Comparison of ENCODE assay signal across 10 cellular contexts in genomic region chr12:57491393-57492280, GRCh38. TPM values are rescaled to one million over a fixed set of nuclear protein-coding genes. Genes with fewer than 3 reads are reported as not detected.
A peak's percentile ranks its signal among the peaks of the same experiment; 100 is the strongest.
DNase-seq lines count a peak whose midpoint lies in the region; ATAC-seq and TF ChIP-seq lines count a peak whose summit lies in the region.
"Had no signal": no experiment of that assay in that cellular context is flagged by ENCODE, and none has a peak within 500 bp of the region (broad histone marks: within the 10 kb centered on the region; RNA-seq: fewer than 3 reads in every experiment).

No MANE protein-coding gene starts in this region.

- no peak for TF ChIP-seq POLR2A in body of pancreas (IDR thresholded peaks at IDR 0.05)

- 81 to 83% methylated on average over 15 of the region's 15 CpGs for WGBS in body of pancreas, 2 donors

- H3K4me1 ChIP-seq in CD8-positive, alpha-beta memory T cell (ENCODE audit: insufficient read depth, low read length): peaks cover 19% of the 10 kb centered on the region
- H3K4me1 ChIP-seq in body of pancreas: peaks cover 15% of the 10 kb centered on the region

- H3K4me3 ChIP-seq in CD8-positive, alpha-beta memory T cell (ENCODE audit: low read length): no peak overlapping the region
- no peak overlapping the region for H3K4me3 ChIP-seq in GM12875 (ENCODE audit: low read depth, low read length)
- H3K4me3 ChIP-seq in body of pancreas: no peak overlapping the region
- H3K4me3 ChIP-seq: SK-N-MC had no signal

- no peak overlapping the region for H3K27ac ChIP-seq in CD8-positive, alpha-beta memory T cell (ENCODE audit: low read depth, low read length)
- no peak overlapping the region for H3K27ac ChIP-seq in body of pancreas
- H3K27ac ChIP-seq: SK-N-MC had no signal

- no peaks in the 10 kb centered on the region for H3K27me3 Mint-ChIP-seq in CD8-positive, alpha-beta memory T cell
- H3K27me3 Mint-ChIP-seq in T-helper 17 cell (no peaks in the 10 kb centered on the region), immature natural killer cell (ENCODE audit: low read depth in 3 of 3) (peaks cover 6 to 13% (median 7%) of the 10 kb centered on the region in 3 donors)

- POLR2A ChIA-PET in CD8-positive, alpha-beta memory T cell (lab: Charles Lee): no interaction called here

- no peaks in the 10 kb centered on the region for H3K9me3 ChIP-seq in CD8-positive, alpha-beta memory T cell (ENCODE audit: low read length)
- H3K9me3 ChIP-seq in T-helper 17 cell (ENCODE audit: control insufficient read depth, low read length, poor library complexity, severe bottlenecking): no peaks in the 10 kb centered on the region
- no peaks in the 10 kb centered on the region for H3K9me3 ChIP-seq in body of pancreas

- H3K36me3 Mint-ChIP-seq in CD8-positive, alpha-beta memory T cell: peaks cover 5 to 68% (median 14%) of the 10 kb centered on the region in 3 donors
- H3K36me3 Mint-ChIP-seq in T-helper 17 cell (ENCODE audit: low read depth) (peaks cover 8% of the 10 kb centered on the region), immature natural killer cell (peaks cover 7 to 32% (median 15%) of the 10 kb centered on the region in 3 donors)

- no peaks in the 10 kb centered on the region for H3K9me3 Mint-ChIP-seq in CD8-positive, alpha-beta memory T cell
- H3K9me3 Mint-ChIP-seq in immature natural killer cell: no peaks in the 10 kb centered on the region

- peak overlapping the region in 2 of 7 donors; percentile 16 to 84 for H3K4me3 Mint-ChIP-seq in CD8-positive, alpha-beta memory T cell
- H3K4me3 Mint-ChIP-seq in T-helper 17 cell: peak overlapping the region; percentile 15
- H3K4me3 Mint-ChIP-seq in immature natural killer cell: peak overlapping the region in 3 of 5 donors; percentile 1 to 9 (median 1)

- ATAC-seq in T-helper 17 cell: no peak
- ATAC-seq in body of pancreas: no peak

- H3K27ac Mint-ChIP-seq in CD8-positive, alpha-beta memory T cell: peak overlapping the region in 6 of 8 donors; percentile 2 to 80 (median 35)
- H3K27ac Mint-ChIP-seq in T-helper 17 cell: peak overlapping the region; percentile 71
- H3K27ac Mint-ChIP-seq in immature natural killer cell: peak overlapping the region; percentile 3 to 88 (median 31)

- intact Hi-C loops in body of pancreas (cut with DNase I): no loop called here

- H3K27me3 ChIP-seq in CD8-positive, alpha-beta memory T cell (ENCODE audit: insufficient read depth, low read length, poor library complexity, severe bottlenecking): no peaks in the 10 kb centered on the region
- no peaks in the 10 kb centered on the region for H3K27me3 ChIP-seq in body of pancreas

- H3K36me3 ChIP-seq in CD8-positive, alpha-beta memory T cell (ENCODE audit: insufficient read depth, low read length): peaks cover 35% of the 10 kb centered on the region
- H3K36me3 ChIP-seq in body of pancreas (replicated peaks in 1 of 2; ENCODE audit: insufficient read depth in 1 of 2, low read depth in 2 of 2): peaks cover 9 to 18% of the 10 kb centered on the region in 2 donors

- peak; percentile 25; the same call in 1 of the 2 replicates for TF ChIP-seq CTCF in GM12875 (IDR thresholded peaks at IDR 0.05; ENCODE audit: borderline replicate concordance, insufficient read depth, low read depth, low read length)
- TF ChIP-seq CTCF in body of pancreas (IDR thresholded peaks at IDR 0.05): no peak

- CTCF ChIA-PET in CD8-positive, alpha-beta memory T cell (lab: Charles Lee): interaction anchor here (0.7 to 1.4 kb wide), 3 partner anchors 9 to 33 kb away, joined by 3 read pairs; partner anchors contain the start of gene GLI1

- DNase-seq in CD8-positive, alpha-beta memory T cell: no peak
- no peak for DNase-seq in T-helper 17 cell
- DNase-seq in immature natural killer cell: no peak
- DNase-seq in body of pancreas: no peak
- DNase-seq in middle frontal gyrus (ENCODE audit: extremely low spot score, low spot score): no peak
- no peak for DNase-seq in germinal center (ENCODE audit: low spot score)
- DNase-seq: anterior cingulate cortex, Karpas-422 had no signal

- H3K4me1 Mint-ChIP-seq in CD8-positive, alpha-beta memory T cell: peaks cover 27 to 39% (median 30%) of the 10 kb centered on the region in 3 donors
- peaks cover 26% of the 10 kb centered on the region for H3K4me1 Mint-ChIP-seq in T-helper 17 cell
- H3K4me1 Mint-ChIP-seq in immature natural killer cell: peaks cover 30 to 35% of the 10 kb centered on the region in 2 donors

RNA-seq across cellular contexts. Expression of gene MARS1, which starts 3.8 kb away (rescaled TPM):
- 100 to 1,000 TPM; 386 to 398 TPM for total RNA-seq in CD8-positive, alpha-beta memory T cell
- 89.8 TPM for polyA plus RNA-seq in CD8-positive, alpha-beta memory T cell
- 100 to 1,000 TPM; 175 to 180 TPM for total RNA-seq in T-helper 17 cell
- polyA plus RNA-seq in immature natural killer cell: 100 to 1,000 TPM; 100 to 158 (median 114) TPM
- 100 to 1,000 TPM in 1 of 2 donors, 10 to 100 TPM in 1; 61.7 to 103 TPM for total RNA-seq in body of pancreas

RNA-seq across cellular contexts. Expression of gene ARHGAP9, which starts 12.0 kb away (rescaled TPM):
- total RNA-seq in CD8-positive, alpha-beta memory T cell: 100 to 1,000 TPM; 116 to 121 TPM
- 181 TPM for polyA plus RNA-seq in CD8-positive, alpha-beta memory T cell
- 100 to 1,000 TPM; 225 to 295 TPM for total RNA-seq in T-helper 17 cell
- 100 to 1,000 TPM; 148 to 294 (median 163) TPM for polyA plus RNA-seq in immature natural killer cell
- total RNA-seq in body of pancreas: 10 to 100 TPM in 1 of 2 donors, not detected in 1; 18.9 TPM

RNA-seq across cellular contexts. Expression of gene DDIT3, which starts 28.7 kb away (rescaled TPM):
- total RNA-seq in CD8-positive, alpha-beta memory T cell: 10 to 100 TPM; 12.7 to 13.2 TPM
- polyA plus RNA-seq in CD8-positive, alpha-beta memory T cell: 11.7 TPM
- total RNA-seq in T-helper 17 cell: 100 to 1,000 TPM; 115 to 145 TPM
- polyA plus RNA-seq in immature natural killer cell: 10 to 100 TPM; 22.8 to 38.8 (median 29.4) TPM
- total RNA-seq in body of pancreas: 10 to 100 TPM in 1 of 2 donors, 1 to 10 TPM in 1; 7.3 to 12.7 TPM

RNA-seq across cellular contexts. Expression of gene MBD6, which starts 31.0 kb away (rescaled TPM):
- total RNA-seq in CD8-positive, alpha-beta memory T cell: 10 to 100 TPM; 49.0 to 54.7 TPM
- polyA plus RNA-seq in CD8-positive, alpha-beta memory T cell: 4.2 TPM
- total RNA-seq in T-helper 17 cell: 10 to 100 TPM; 82.4 to 93.5 TPM
- polyA plus RNA-seq in immature natural killer cell: 1 to 10 TPM; 1.8 to 5.5 (median 2.7) TPM
- 10 to 100 TPM; 22.7 to 30.6 TPM for total RNA-seq in body of pancreas

RNA-seq across cellular contexts. Expression of gene GLI1, which starts 32.1 kb away (rescaled TPM):
- under 1 TPM; 0.55 to 0.75 TPM for total RNA-seq in CD8-positive, alpha-beta memory T cell
- 0.32 TPM for polyA plus RNA-seq in CD8-positive, alpha-beta memory T cell
- total RNA-seq in T-helper 17 cell (under 1 TPM; 0.10 to 0.22 TPM), body of pancreas (1 to 10 TPM in 1 of 2 donors, not detected in 1; 1.0 TPM)
- under 1 TPM in 2 of 3 donors, not detected in 1; 0.33 to 0.40 TPM for polyA plus RNA-seq in immature natural killer cell

Comparison
In these comparisons a context has a peak if more than half of its experiments do, and no peak if none do; other contexts are left out.
1. RNA of gene ARHGAP9, which starts 12.0 kb away (total RNA-seq): 225 to 295 TPM in T-helper 17 cell and 116 to 121 TPM in CD8-positive, alpha-beta memory T cell; 18.9 TPM in body of pancreas; every median in the first group is over 4 times any median in the second.
2. RNA of gene DDIT3, which starts 28.7 kb away (total RNA-seq): 115 to 145 TPM in T-helper 17 cell; 12.7 to 13.2 TPM in CD8-positive, alpha-beta memory T cell and 7.3 to 12.7 TPM in body of pancreas; every median in the first group is over 4 times any median in the second.
3. Peak in every context shown above with its lines, with median percentiles within 50 percentile points of each other: H3K27ac Mint-ChIP-seq.